11 cellular contexts compared by ENCODE assay signal in the genomic region with DNA sequence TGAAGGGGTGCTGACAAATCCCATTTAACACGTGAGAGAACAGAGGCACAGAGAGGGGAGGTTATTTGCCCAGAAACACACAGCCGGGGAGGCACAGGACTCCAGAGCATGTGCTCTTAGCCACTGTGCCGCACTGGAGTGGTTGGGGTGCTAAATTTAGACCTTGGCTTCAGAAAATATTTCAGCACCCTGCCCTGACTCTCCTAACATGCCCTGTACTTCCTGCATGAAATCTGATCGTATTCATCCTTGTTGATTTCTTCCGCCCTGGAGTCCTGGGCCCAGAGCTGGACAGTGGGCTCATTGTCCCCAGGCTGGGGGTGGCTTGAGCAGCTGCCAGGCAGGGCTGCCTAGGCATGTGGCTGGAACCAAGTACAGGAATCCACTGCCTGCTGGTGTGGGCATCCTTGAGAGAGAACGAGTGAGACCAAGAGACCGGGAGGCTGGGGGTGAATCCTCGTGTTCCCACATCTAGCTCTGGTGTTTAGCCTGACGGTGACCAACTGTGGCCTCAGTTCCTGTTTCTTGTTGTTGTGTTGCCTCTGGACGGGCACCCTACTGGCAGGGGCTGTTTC. TPM values are rescaled to one million over a fixed set of nuclear protein-coding genes. Genes with fewer than 3 reads are reported as not detected.
DNase-seq lines count a peak whose midpoint lies in the region; ATAC-seq, FAIRE-seq and TF ChIP-seq lines count a peak whose summit lies in the region.
"Had no signal": no experiment of that assay in that cellular context is flagged by ENCODE, and none has a peak within 500 bp of the region (broad histone marks: within the 10 kb centered on the region; RNA-seq: fewer than 3 reads in every experiment).

No MANE protein-coding gene starts in this region.

- no peaks in the 10 kb centered on the region for H3K9me3 ChIP-seq in PC-9 (ENCODE audit: insufficient read depth, low read depth)

- H3K4me3 Mint-ChIP-seq in CD14-positive monocyte, result peak overlapping the region; percentile 48 to 58
- H3K4me3 Mint-ChIP-seq in neural crest cell, result peak overlapping the region; percentile 75
- no peak overlapping the region for H3K4me3 Mint-ChIP-seq in activated T-helper 17 cell treated with anti-CD3 and anti-CD28 coated beads, Interleukin-2, amount 50 U/mL, for 72 hours

- no peaks in the 10 kb centered on the region for H3K9me2 ChIP-seq in PC-9 (ENCODE audit: insufficient read depth)

- H3K4me1 Mint-ChIP-seq in CD14-positive monocyte (peaks cover 68% of the 10 kb centered on the region), neural crest cell (peaks cover 33% of the 10 kb centered on the region)
- peaks cover 5% of the 10 kb centered on the region for H3K4me1 Mint-ChIP-seq in activated T-helper 17 cell treated with anti-CD3 and anti-CD28 coated beads, Interleukin-2, amount 50 U/mL, for 72 hours

- CTCF ChIA-PET in PC-9 (lab: Charles Lee), result interaction anchor here (0.5 kb wide), 1 partner anchor 57 kb away, joined by 3 read pairs; no protein-coding TSS in a partner anchor

- peak overlapping the region; percentile 38 for H3K27ac ChIP-seq in PC-9

- no peak overlapping the region for H3K4me3 ChIP-seq in PC-9

- BruUV-seq in PC-9 (replicated peaks; lab: Mats Ljungman, UMichigan), result no TSS peak

- peaks cover 30% of the 10 kb centered on the region for H3K4me1 ChIP-seq in PC-9 (replicated peaks; ENCODE audit: insufficient read depth)

- H4K20me1 ChIP-seq in PC-9 (ENCODE audit: insufficient read depth), result no peaks in the 10 kb centered on the region

- H3K36me3 ChIP-seq in PC-9 (ENCODE audit: low read depth), result no peaks in the 10 kb centered on the region

- H3K27me3 ChIP-seq in PC-9 (ENCODE audit: insufficient read depth, low read depth), result no peaks in the 10 kb centered on the region

- intact Hi-C loops in CD14-positive monocyte (cut with micrococcal nuclease), result no loop called here
- intact Hi-C loops in PC-9 (cut with micrococcal nuclease; ENCODE audit: unreplicated experiment), result loop anchor here (10.0 kb wide), 1 partner anchor 79 kb away; a partner anchor contains a TSS

- no peak for ATAC-seq in activated T-helper 17 cell treated with anti-CD3 and anti-CD28 coated beads, Interleukin-2, amount 50 U/mL, for 72 hours (replicated peaks)
- no peak for ATAC-seq in GM18517 (IDR thresholded peaks at IDR 0.05; ENCODE audit: unreplicated experiment)

- DNase-seq in CD14-positive monocyte (ENCODE audit: low spot score) (peak; percentile 76), PC-9 (peak; percentile 65 to 76), fibroblast of gingiva (ENCODE audit: low read depth) (peak; percentile 62), neural crest cell (ENCODE audit: low read depth, low spot score) (peak; percentile 39), GM19239 (ENCODE audit: insufficient read length, low spot score) (no peak), GM19238 (ENCODE audit: insufficient read length, low spot score) (no peak)
- DNase-seq: mesendoderm had no signal

- H3K27me3 Mint-ChIP-seq in CD14-positive monocyte (ENCODE audit: low read depth in 3 of 3) (peaks cover 0 to 2% (median 2%) of the 10 kb centered on the region in 3 donors), neural crest cell (ENCODE audit: low read depth) (no peaks in the 10 kb centered on the region)
- no peaks in the 10 kb centered on the region for H3K27me3 Mint-ChIP-seq in activated T-helper 17 cell treated with anti-CD3 and anti-CD28 coated beads, Interleukin-2, amount 50 U/mL, for 72 hours

- TF ChIP-seq CTCF in CD14-positive monocyte (IDR thresholded peaks at IDR 0.05), result no peak
- no peak for TF ChIP-seq CTCF in PC-9 (conservative IDR thresholded peaks at IDR 0.05)
- no peak for TF ChIP-seq CTCF in neural crest cell (conservative IDR thresholded peaks at IDR 0.05)

- no peak overlapping the region for H3K4me2 ChIP-seq in PC-9

- H3F3A ChIP-seq in PC-9 (ENCODE audit: insufficient read depth, low read depth), result peaks cover 21% of the 10 kb centered on the region

- POLR2A ChIA-PET in PC-9 (lab: Charles Lee; ENCODE audit: unreplicated experiment), result interaction anchor here (0.6 kb wide), 1 partner anchor 244 kb away, joined by 7 read pairs; no protein-coding TSS in a partner anchor

- H3K79me2 ChIP-seq in PC-9 (ENCODE audit: low read depth), result peaks cover 15% of the 10 kb centered on the region

- no peak for FAIRE-seq in GM19239 (lab: Jason Lieb, UNC)

- H3K36me3 Mint-ChIP-seq in CD14-positive monocyte, result peaks cover 4 to 16% of the 10 kb centered on the region in 2 donors
- no peaks in the 10 kb centered on the region for H3K36me3 Mint-ChIP-seq in neural crest cell (ENCODE audit: low read depth)
- H3K36me3 Mint-ChIP-seq in activated T-helper 17 cell treated with anti-CD3 and anti-CD28 coated beads, Interleukin-2, amount 50 U/mL, for 72 hours (ENCODE audit: low read depth), result no peaks in the 10 kb centered on the region

- H3K9me3 Mint-ChIP-seq in CD14-positive monocyte (peaks cover 0 to 4% (median 0%) of the 10 kb centered on the region in 7 donors), neural crest cell (no peaks in the 10 kb centered on the region)
- no peaks in the 10 kb centered on the region for H3K9me3 Mint-ChIP-seq in activated T-helper 17 cell treated with anti-CD3 and anti-CD28 coated beads, Interleukin-2, amount 50 U/mL, for 72 hours
- H3K9me3 Mint-ChIP-seq: activated T-helper 2 cell treated with anti-CD3 and anti-CD28 coated beads, Interferon-gamma antibody, Interleukin-2, Interleukin-4, amounts not matched to agents 10 μg/mL and 5 μg/mL and 100 μg/mL, durations not matched to agents 14 hours and 24 hours and 36 hours had no signal

- H3K27ac Mint-ChIP-seq in CD14-positive monocyte, result peak overlapping the region; percentile 94 to 97 (median 96)
- peak overlapping the region; percentile 90 for H3K27ac Mint-ChIP-seq in neural crest cell (ENCODE audit: unreplicated experiment)
- H3K27ac Mint-ChIP-seq in activated T-helper 17 cell treated with anti-CD3 and anti-CD28 coated beads, Interleukin-2, amount 50 U/mL, for 72 hours, result no peak overlapping the region
- H3K27ac Mint-ChIP-seq: activated T-helper 2 cell treated with anti-CD3 and anti-CD28 coated beads, Interferon-gamma antibody, Interleukin-2, Interleukin-4, amounts not matched to agents 10 μg/mL and 5 μg/mL and 100 μg/mL, durations not matched to agents 14 hours and 24 hours and 36 hours had no signal

- no peak overlapping the region for H2AFZ ChIP-seq in PC-9

RNA-seq across cellular contexts. Expression of a gene that starts 5.3 kb away (rescaled TPM):
- polyA plus RNA-seq in CD14-positive monocyte, result 10 to 100 TPM; 27.1 to 27.6 TPM
- total RNA-seq in PC-9 (2021) (30.8 and 40.2 TPM in 2 replicates), neural crest cell (17.4 and 17.9 TPM in 2 replicates)
- total RNA-seq in activated T-helper 17 cell treated with anti-CD3 and anti-CD28 coated beads, Interleukin-2, amount 50 U/mL, for 72 hours, result 1 to 10 TPM; 3.8 to 6.7 TPM

RNA-seq across cellular contexts. Expression of a gene that starts 14.9 kb away (rescaled TPM):
- polyA plus RNA-seq in CD14-positive monocyte, result not detected
- total RNA-seq in PC-9 (2021) (not detected in 2 replicates), neural crest cell (not detected in 2 replicates)
- not detected for total RNA-seq in activated T-helper 17 cell treated with anti-CD3 and anti-CD28 coated beads, Interleukin-2, amount 50 U/mL, for 72 hours
- total RNA-seq: activated T-helper 2 cell treated with anti-CD3 and anti-CD28 coated beads, Interferon-gamma antibody, Interleukin-2, Interleukin-4, amounts not matched to agents 10 μg/mL and 5 μg/mL and 100 μg/mL, durations not matched to agents 14 hours and 24 hours and 36 hours had no signal
- polyA plus RNA-seq: thymus had no signal

RNA-seq across cellular contexts. Expression of a gene that starts 27.2 kb away (rescaled TPM):
- polyA plus RNA-seq in CD14-positive monocyte, result not detected
- 2.0 and 3.9 TPM in 2 replicates for total RNA-seq in PC-9 (2021)
- total RNA-seq in neural crest cell, result 0.71 and 0.96 TPM in 2 replicates
- not detected for total RNA-seq in activated T-helper 17 cell treated with anti-CD3 and anti-CD28 coated beads, Interleukin-2, amount 50 U/mL, for 72 hours
- total RNA-seq: activated T-helper 2 cell treated with anti-CD3 and anti-CD28 coated beads, Interferon-gamma antibody, Interleukin-2, Interleukin-4, amounts not matched to agents 10 μg/mL and 5 μg/mL and 100 μg/mL, durations not matched to agents 14 hours and 24 hours and 36 hours had no signal

RNA-seq across cellular contexts. Expression of a gene that starts 35.8 kb away (rescaled TPM):
- polyA plus RNA-seq in CD14-positive monocyte, result 100 to 1,000 TPM; 141 to 158 TPM
- total RNA-seq in PC-9 (2021) (175 and 290 TPM in 2 replicates), neural crest cell (91.2 and 99.7 TPM in 2 replicates)
- total RNA-seq in activated T-helper 17 cell treated with anti-CD3 and anti-CD28 coated beads, Interleukin-2, amount 50 U/mL, for 72 hours, result 10 to 100 TPM; 49.0 to 61.8 TPM

RNA-seq across cellular contexts. Expression of a gene that starts 55.8 kb away (rescaled TPM):
- polyA plus RNA-seq in CD14-positive monocyte, result 10 to 100 TPM; 43.2 to 43.7 TPM
- total RNA-seq in PC-9 (2021) (58.1 and 80.0 TPM in 2 replicates), neural crest cell (47.6 and 48.1 TPM in 2 replicates)
- 10 to 100 TPM; 42.6 to 48.9 TPM for total RNA-seq in activated T-helper 17 cell treated with anti-CD3 and anti-CD28 coated beads, Interleukin-2, amount 50 U/mL, for 72 hours

Comparison
In these comparisons a context has a peak if more than half of its experiments do, and no peak if none do; other contexts are left out.
1. DNase-seq: peak in CD14-positive monocyte (single experiment), PC-9 (2 of 2), fibroblast of gingiva (single experiment) and neural crest cell (single experiment); none in GM19239 (single experiment) and GM19238 (single experiment).